In genomic region chr2:190582761-190583506, GRCh38 we compare ENCODE assay signal across 10 cellular contexts. TPM values are rescaled to one million over a fixed set of nuclear protein-coding genes. Genes with fewer than 3 reads are reported as not detected.
A peak's percentile ranks its signal among the peaks of the same experiment; 100 is the strongest.
DNase-seq lines count a peak whose midpoint lies in the region; ATAC-seq and FAIRE-seq lines count a peak whose summit lies in the region.
"Had no signal": no experiment of that assay in that cellular context is flagged by ENCODE, and none has a peak within 500 bp of the region (broad histone marks: within the 10 kb centered on the region; RNA-seq: fewer than 3 reads in every experiment).

No MANE protein-coding gene starts in this region.

- peak; percentile 80 for FAIRE-seq in GM19239 (lab: Jason Lieb, UNC)

- no peaks in the 10 kb centered on the region for H3K36me3 Mint-ChIP-seq in stimulated activated effector memory CD8-positive, alpha-beta T cell treated with anti-CD3 and anti-CD28 coated beads, Interleukin-12 subunit alpha, Interleukin-12 subunit beta, amount 100 ng/mL, for 72 hours
- H3K36me3 Mint-ChIP-seq: activated CD4-positive, alpha-beta memory T cell treated with anti-CD3 and anti-CD28 coated beads for 36 hours had no signal

- no peak overlapping the region for H3K4me3 Mint-ChIP-seq in stimulated activated effector memory CD8-positive, alpha-beta T cell treated with anti-CD3 and anti-CD28 coated beads, Interleukin-12 subunit alpha, Interleukin-12 subunit beta, amount 100 ng/mL, for 72 hours
- H3K4me3 Mint-ChIP-seq: activated CD4-positive, alpha-beta memory T cell treated with anti-CD3 and anti-CD28 coated beads for 36 hours had no signal

- DNase-seq in GM19239 (ENCODE audit: insufficient read length, low spot score), result no peak
- DNase-seq in LHCN-M2 (ENCODE audit: low read depth), result peak; percentile 40
- DNase-seq in stimulated activated effector memory CD8-positive, alpha-beta T cell treated with anti-CD3 and anti-CD28 coated beads, Interleukin-12 subunit alpha, Interleukin-12 subunit beta, amount 100 ng/mL, for 72 hours (ENCODE audit: low spot score in 2 of 2), result no peak
- no peak for DNase-seq in stimulated activated CD4-positive, alpha-beta T cell treated with anti-CD3 and anti-CD28 coated beads, Interleukin-4, amount 100 ng/mL, for 1 hour
- no peak for DNase-seq in LoVo (ENCODE audit: low spot score)
- no peak for DNase-seq in activated CD4-positive, alpha-beta T cell treated with anti-CD3 and anti-CD28 coated beads for 4 hours
- DNase-seq: activated CD4-positive, alpha-beta memory T cell treated with anti-CD3 and anti-CD28 coated beads for 36 hours; GDM1 had no signal

- peak; percentile 74 for ATAC-seq in HG02759 (IDR thresholded peaks at IDR 0.05; ENCODE audit: unreplicated experiment)
- peak; percentile 48 for ATAC-seq in stimulated activated effector memory CD8-positive, alpha-beta T cell treated with anti-CD3 and anti-CD28 coated beads, Interleukin-12 subunit alpha, Interleukin-12 subunit beta, amount 100 ng/mL, for 72 hours
- ATAC-seq: body of pancreas had no signal

- H3K4me1 Mint-ChIP-seq in stimulated activated effector memory CD8-positive, alpha-beta T cell treated with anti-CD3 and anti-CD28 coated beads, Interleukin-12 subunit alpha, Interleukin-12 subunit beta, amount 100 ng/mL, for 72 hours, result peaks cover 20% of the 10 kb centered on the region

- no peaks in the 10 kb centered on the region for H3K9me3 Mint-ChIP-seq in stimulated activated effector memory CD8-positive, alpha-beta T cell treated with anti-CD3 and anti-CD28 coated beads, Interleukin-12 subunit alpha, Interleukin-12 subunit beta, amount 100 ng/mL, for 72 hours
- H3K9me3 Mint-ChIP-seq: activated CD4-positive, alpha-beta memory T cell treated with anti-CD3 and anti-CD28 coated beads for 36 hours had no signal

- H3K27ac Mint-ChIP-seq in stimulated activated effector memory CD8-positive, alpha-beta T cell treated with anti-CD3 and anti-CD28 coated beads, Interleukin-12 subunit alpha, Interleukin-12 subunit beta, amount 100 ng/mL, for 72 hours, result no peak overlapping the region
- H3K27ac Mint-ChIP-seq: activated CD4-positive, alpha-beta memory T cell treated with anti-CD3 and anti-CD28 coated beads for 36 hours had no signal

RNA-seq across cellular contexts. Expression of gene NEMP2, which starts 48.4 kb away (rescaled TPM):
- 13.7 and 16.7 TPM in 2 replicates for total RNA-seq in LHCN-M2 (2014; rRNA removed)
- polyA plus RNA-seq in LHCN-M2 (2012), result 3.6 TPM
